8 cellular contexts compared by ENCODE assay signal in the genomic region with DNA sequence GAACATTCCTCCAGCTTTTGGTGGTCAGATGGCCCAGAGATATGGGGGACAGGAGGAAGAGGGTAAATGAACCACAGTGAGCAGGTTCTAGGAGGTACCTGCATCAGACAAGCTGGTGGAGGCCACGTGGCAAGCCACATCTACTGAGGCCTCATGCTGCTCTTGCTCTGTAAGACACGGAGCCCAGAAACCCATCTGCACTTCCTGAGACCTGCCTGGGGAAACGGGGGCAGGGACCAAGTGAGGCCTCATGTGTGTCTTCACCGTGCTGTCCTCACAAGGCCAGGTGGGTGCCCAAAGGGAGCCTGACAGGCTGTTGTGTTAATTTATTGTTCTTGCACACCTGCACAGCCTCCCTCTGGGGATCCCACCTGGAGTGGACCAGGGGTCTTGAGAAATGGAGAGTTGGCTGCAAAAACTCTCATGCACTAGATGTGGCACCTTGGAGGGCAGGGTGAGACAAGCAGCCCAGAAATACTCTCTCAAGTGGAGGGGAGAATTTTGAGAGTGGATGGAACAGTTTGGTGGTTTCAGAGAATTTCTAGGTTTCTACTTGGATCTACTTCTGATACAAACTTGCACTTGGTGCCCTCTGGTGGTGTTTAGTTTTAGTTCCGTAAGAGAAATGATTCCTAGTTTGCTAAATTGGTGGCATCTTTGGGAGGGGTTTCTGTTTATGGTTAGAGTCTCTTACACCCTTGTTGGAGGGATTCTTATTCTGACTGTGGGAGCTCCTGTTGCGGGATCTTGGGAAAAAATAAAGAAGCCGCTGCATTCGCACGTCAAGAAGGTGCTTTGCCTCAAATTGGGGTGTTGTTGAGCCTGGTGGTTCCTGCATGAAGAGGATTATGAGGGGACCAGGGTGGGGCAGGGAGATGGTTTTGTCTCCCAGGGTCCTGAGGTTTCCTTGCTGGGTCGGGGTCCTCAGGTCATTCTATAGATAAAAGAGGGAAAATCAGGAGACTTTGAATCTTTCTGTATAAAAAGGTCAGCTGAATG. TPM values are rescaled to one million over a fixed set of nuclear protein-coding genes. Genes with fewer than 3 reads are reported as not detected.
DNase-seq lines count a peak whose midpoint lies in the region; ATAC-seq, FAIRE-seq and TF ChIP-seq lines count a peak whose summit lies in the region.

No MANE protein-coding gene starts in this region.

- H3K36me3 ChIP-seq in HAP-1 (replicated peaks), result no peaks in the 10 kb centered on the region
- no peaks in the 10 kb centered on the region for H3K36me3 ChIP-seq in Peyer's patch

- TF ChIP-seq CTCF in D721Med (IDR thresholded peaks at IDR 0.05; ENCODE audit: insufficient read depth, missing control alignments) (peak; percentile 48), Peyer's patch (IDR thresholded peaks at IDR 0.05) (peak in 4 of 6 experiments; percentile 14 to 48 (median 44)), nephron progenitor cell (IDR thresholded peaks at IDR 0.05) (peak; percentile 49)

- in situ Hi-C loops in HAP-1 (cut with MboI; ENCODE audit: low sequenced_read_pairs), result loop anchor here (5.0 to 25.0 kb wide), 2 partner anchors 236 to 609 kb away; no protein-coding TSS in a partner anchor

- H3K27me3 Mint-ChIP-seq in nephron progenitor cell (ENCODE audit: low read depth, poor library complexity), result peaks cover 18% of the 10 kb centered on the region

- H3K4me3 ChIP-seq in HAP-1, result no peak overlapping the region
- H3K4me3 ChIP-seq in Peyer's patch, result no peak overlapping the region

- H3K36me3 Mint-ChIP-seq in nephron progenitor cell (ENCODE audit: low read depth), result no peaks in the 10 kb centered on the region

- peaks cover 9% of the 10 kb centered on the region for H3K4me1 Mint-ChIP-seq in nephron progenitor cell

- no peaks in the 10 kb centered on the region for H3K4me1 ChIP-seq in HAP-1
- no peaks in the 10 kb centered on the region for H3K4me1 ChIP-seq in Peyer's patch

- H3K27me3 ChIP-seq in HAP-1 (ENCODE audit: low read depth) (no peaks in the 10 kb centered on the region), Peyer's patch (no peaks in the 10 kb centered on the region)

- H3K9me3 Mint-ChIP-seq in nephron progenitor cell, result no peaks in the 10 kb centered on the region

- no peak for FAIRE-seq in D721Med (lab: Jason Lieb, UNC)
- FAIRE-seq in endometrium (lab: Jason Lieb, UNC), result peak; percentile 71

- no peak overlapping the region for H3K27ac ChIP-seq in Peyer's patch

- TF ChIP-seq POLR2A in Peyer's patch (IDR thresholded peaks at IDR 0.05), result no peak

- no peak for ATAC-seq in HG03025 (IDR thresholded peaks at IDR 0.05; ENCODE audit: low FRiP score, unreplicated experiment)
- no peak for ATAC-seq in HG03439 (IDR thresholded peaks at IDR 0.05; ENCODE audit: unreplicated experiment)

- H3K9me3 ChIP-seq in HAP-1, result no peaks in the 10 kb centered on the region
- no peaks in the 10 kb centered on the region for H3K9me3 ChIP-seq in Peyer's patch

- intact Hi-C loops in posterior vena cava (cut with DNase I), result loop anchor here (5.0 kb wide), 1 partner anchor 241 kb away; no protein-coding TSS in a partner anchor

- DNase-seq in D721Med (ENCODE audit: insufficient read length, low spot score), result no peak
- DNase-seq in HAP-1 (ENCODE audit: low spot score in 2 of 2), result peak; percentile 39 to 55
- DNase-seq in Peyer's patch, result no peak
- DNase-seq in nephron progenitor cell, result peak; percentile 19
- DNase-seq in posterior vena cava (ENCODE audit: low spot score), result no peak

- no peak overlapping the region for H3K27ac Mint-ChIP-seq in nephron progenitor cell

- H3K4me3 Mint-ChIP-seq in nephron progenitor cell, result no peak overlapping the region

RNA-seq across cellular contexts. Expression of gene SLC6A2, which starts 47.5 kb away (rescaled TPM):
- total RNA-seq in Peyer's patch, result not detected
- under 1 TPM in 1 of 2 donors, not detected in 1; 0.23 TPM for total RNA-seq in posterior vena cava

Comparison
In these comparisons a context has a peak if more than half of its experiments do, and no peak if none do; other contexts are left out.
1. DNase-seq: peak in HAP-1 (2 of 2) and nephron progenitor cell (single experiment); none in D721Med (single experiment), Peyer's patch (0 of 3) and posterior vena cava (single experiment).
2. Peak in every context shown above with its lines, with median percentiles within 50 percentile points of each other: CTCF ChIP-seq.